Comparison of ENCODE assay signal across 1 cellular context in genomic region chr5:93622240-93622885, GRCh38.
TF ChIP-seq lines count a peak whose summit lies in the region.

No MANE protein-coding gene starts in this region.

TF ChIP-seq in A549, 52 proteins besides CTCF, POLR2A, EP300 and RAD21 (continued from another document):
- TF ChIP-seq BCL3 (IDR thresholded peaks at IDR 0.05): no peak
- no peak for TF ChIP-seq HEYL (CRISPR knock-in tag; IDR thresholded peaks at IDR 0.05)
- TF ChIP-seq E2F6 (IDR thresholded peaks at IDR 0.05; ENCODE audit: borderline replicate concordance, low read depth): no peak
- TF ChIP-seq ZFP36 (IDR thresholded peaks at IDR 0.05; ENCODE audit: borderline replicate concordance, partially characterized antibody): no peak
- TF ChIP-seq ELK1 (IDR thresholded peaks at IDR 0.05; ENCODE audit: low read depth, low read length): no peak
